Comparison of ENCODE assay signal across 8 cellular contexts in the genomic region with DNA sequence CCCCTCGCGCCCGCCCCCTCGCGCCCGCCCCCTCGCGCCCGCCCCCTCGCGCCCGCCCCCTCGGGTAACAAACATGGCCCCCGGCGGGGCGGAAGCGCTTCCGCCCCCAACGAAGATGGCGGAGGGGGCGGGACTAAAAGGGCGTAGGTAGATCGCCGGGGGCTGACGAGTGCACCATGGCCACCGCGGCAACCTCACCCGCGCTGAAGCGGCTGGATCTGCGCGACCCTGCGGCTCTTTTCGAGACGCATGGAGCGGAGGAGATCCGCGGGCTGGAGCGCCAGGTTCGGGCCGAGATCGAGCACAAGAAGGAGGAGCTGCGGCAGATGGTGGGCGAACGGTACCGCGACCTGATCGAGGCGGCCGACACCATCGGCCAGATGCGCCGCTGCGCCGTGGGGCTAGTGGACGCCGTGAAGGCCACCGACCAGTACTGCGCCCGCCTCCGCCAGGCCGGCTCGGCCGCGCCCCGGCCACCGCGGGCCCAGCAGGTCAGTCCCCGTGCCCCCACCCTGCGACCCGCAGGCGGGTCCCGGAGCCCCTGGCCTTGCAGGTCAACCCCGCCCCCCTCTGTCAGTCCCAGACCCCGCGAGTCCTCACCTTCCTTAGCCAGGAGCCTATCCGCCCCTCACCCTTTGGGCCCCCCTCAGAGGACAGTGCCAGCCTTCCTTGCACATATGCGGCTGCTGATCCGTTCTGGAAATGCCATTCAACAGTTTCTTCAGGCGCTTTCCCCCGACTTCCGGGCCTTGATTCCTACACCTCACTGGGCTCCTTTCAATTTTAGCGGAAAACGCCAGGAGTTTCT. TPM values are rescaled to one million over a fixed set of nuclear protein-coding genes. Genes with fewer than 3 reads are reported as not detected.
DNase-seq lines count a peak whose midpoint lies in the region; ATAC-seq and TF ChIP-seq lines count a peak whose summit lies in the region.

A gene with protein sequence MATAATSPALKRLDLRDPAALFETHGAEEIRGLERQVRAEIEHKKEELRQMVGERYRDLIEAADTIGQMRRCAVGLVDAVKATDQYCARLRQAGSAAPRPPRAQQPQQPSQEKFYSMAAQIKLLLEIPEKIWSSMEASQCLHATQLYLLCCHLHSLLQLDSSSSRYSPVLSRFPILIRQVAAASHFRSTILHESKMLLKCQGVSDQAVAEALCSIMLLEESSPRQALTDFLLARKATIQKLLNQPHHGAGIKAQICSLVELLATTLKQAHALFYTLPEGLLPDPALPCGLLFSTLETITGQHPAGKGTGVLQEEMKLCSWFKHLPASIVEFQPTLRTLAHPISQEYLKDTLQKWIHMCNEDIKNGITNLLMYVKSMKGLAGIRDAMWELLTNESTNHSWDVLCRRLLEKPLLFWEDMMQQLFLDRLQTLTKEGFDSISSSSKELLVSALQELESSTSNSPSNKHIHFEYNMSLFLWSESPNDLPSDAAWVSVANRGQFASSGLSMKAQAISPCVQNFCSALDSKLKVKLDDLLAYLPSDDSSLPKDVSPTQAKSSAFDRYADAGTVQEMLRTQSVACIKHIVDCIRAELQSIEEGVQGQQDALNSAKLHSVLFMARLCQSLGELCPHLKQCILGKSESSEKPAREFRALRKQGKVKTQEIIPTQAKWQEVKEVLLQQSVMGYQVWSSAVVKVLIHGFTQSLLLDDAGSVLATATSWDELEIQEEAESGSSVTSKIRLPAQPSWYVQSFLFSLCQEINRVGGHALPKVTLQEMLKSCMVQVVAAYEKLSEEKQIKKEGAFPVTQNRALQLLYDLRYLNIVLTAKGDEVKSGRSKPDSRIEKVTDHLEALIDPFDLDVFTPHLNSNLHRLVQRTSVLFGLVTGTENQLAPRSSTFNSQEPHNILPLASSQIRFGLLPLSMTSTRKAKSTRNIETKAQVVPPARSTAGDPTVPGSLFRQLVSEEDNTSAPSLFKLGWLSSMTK (plus strand): TSS at position 162 of the 808 bp plus-strand sequence. CDS start 15 bp downstream, at position 177.

- H3K36me3 Mint-ChIP-seq in GM23338 (ENCODE audit: low read depth) (peaks cover 29% of the 10 kb centered on the region), neural progenitor cell (peaks cover 22% of the 10 kb centered on the region)

- peak; percentile 95 for DNase-seq in GM23338 (ENCODE audit: low spot score)
- peak; percentile 87 for DNase-seq in M059J (ENCODE audit: low read depth)
- DNase-seq in SIG-M5 treated with dmso at 0.1 percent for 504 hours (lab: John Stamatoyannopoulos, UW; ENCODE audit: unreplicated experiment): peak; percentile 86
- DNase-seq in activated gamma-delta T cell (lab: John Stamatoyannopoulos, UW): peak; percentile 65
- peak; percentile 91 for DNase-seq in fibroblast of villous mesenchyme (ENCODE audit: low read depth)
- peak; percentile 96 for DNase-seq in neural progenitor cell (ENCODE audit: low spot score)
- peak; percentile 91 for DNase-seq in stomach

- H3K27ac Mint-ChIP-seq in GM23338 (peak within 1 kb of the TSS; percentile 99), neural progenitor cell (peak within 1 kb of the TSS; percentile 96)

- H3K9me2 ChIP-seq in DOHH2 (replicated peaks; ENCODE audit: control insufficient read depth, low read length) (no peaks in the 10 kb centered on the region), GM23338 (ENCODE audit: insufficient read depth) (no peaks in the 10 kb centered on the region)

- no peaks in the 10 kb centered on the region for H3K27me3 ChIP-seq in DOHH2 (ENCODE audit: control insufficient read depth, low read length)
- no peaks in the 10 kb centered on the region for H3K27me3 ChIP-seq in GM23338 (ENCODE audit: insufficient read depth)
- no peaks in the 10 kb centered on the region for H3K27me3 ChIP-seq in neural progenitor cell
- H3K27me3 ChIP-seq in stomach: no peaks in the 10 kb centered on the region

- WGBS in stomach, 5 donors: 0 to 1% (median 1%) methylated on average over 14 to 78 of the region's 84 CpGs

- no peak for TF ChIP-seq EP300 in stomach (IDR thresholded peaks at IDR 0.05)

- peak; percentile 60 for ATAC-seq in GM23338

- peak within 1 kb of the TSS; percentile 64 for H3K9ac ChIP-seq in neural progenitor cell

- H3K4me3 Mint-ChIP-seq in GM23338 (peak within 1 kb of the TSS; percentile 99), neural progenitor cell (peak within 1 kb of the TSS; percentile 98)

- no peaks in the 10 kb centered on the region for H3F3A ChIP-seq in DOHH2 (ENCODE audit: control insufficient read depth, insufficient read depth)
- 0 out of 2 replicates have a peak, but pooled peaks cover 4% of the 10 kb centered on the region for H3F3A ChIP-seq in GM23338 (replicated peaks; ENCODE audit: low read depth)
- H3F3A ChIP-seq in neural progenitor cell (ENCODE audit: low read depth): peaks cover 24% of the 10 kb centered on the region

- H3K79me2 ChIP-seq in DOHH2 (ENCODE audit: control insufficient read depth, low read length) (peaks cover 51% of the 10 kb centered on the region), GM23338 (replicated peaks; ENCODE audit: insufficient read depth) (peaks cover 10% of the 10 kb centered on the region), neural progenitor cell (ENCODE audit: low read depth) (peaks cover 22% of the 10 kb centered on the region)

- H3K4me1 Mint-ChIP-seq in GM23338: peaks cover 24% of the 10 kb centered on the region
- H3K4me1 Mint-ChIP-seq in neural progenitor cell: peaks cover 20% of the 10 kb centered on the region

- peaks cover 36% of the 10 kb centered on the region for H3K36me3 ChIP-seq in DOHH2 (ENCODE audit: control insufficient read depth, low read length)
- peaks cover 10% of the 10 kb centered on the region; the same call in 1 of the 2 replicates for H3K36me3 ChIP-seq in GM23338 (ENCODE audit: insufficient read depth)
- peaks cover 6% of the 10 kb centered on the region for H3K36me3 ChIP-seq in neural progenitor cell
- H3K36me3 ChIP-seq in stomach: peaks cover 16 to 21% (median 19%) of the 10 kb centered on the region in 4 donors

- intact Hi-C loops in stomach (cut with DNase I; ENCODE audit: low total_unique reads): no loop called here

- H3K9me3 Mint-ChIP-seq in GM23338 (no peaks in the 10 kb centered on the region; the same call in 2 of the 3 replicates), neural progenitor cell (no peaks in the 10 kb centered on the region)

- H3K27me3 Mint-ChIP-seq in GM23338 (ENCODE audit: insufficient read depth, low read depth, poor library complexity) (peaks cover 16% of the 10 kb centered on the region), neural progenitor cell (ENCODE audit: insufficient read depth, low read depth) (peaks cover 17% of the 10 kb centered on the region)

- TF ChIP-seq POLR2A in stomach (IDR thresholded peaks at IDR 0.05): no peak

- H4K20me1 ChIP-seq in DOHH2 (ENCODE audit: control insufficient read depth, insufficient read depth, low read depth, low read length) (no peaks in the 10 kb centered on the region), GM23338 (replicated peaks; ENCODE audit: insufficient read depth) (peaks cover 14% of the 10 kb centered on the region), neural progenitor cell (ENCODE audit: low read depth) (peaks cover 16% of the 10 kb centered on the region)

- H2AFZ ChIP-seq in GM23338 (peak within 1 kb of the TSS; percentile 94; the same call in 1 of the 2 replicates), neural progenitor cell (replicated peaks) (peak within 1 kb of the TSS; percentile 85)

- H3K9me3 ChIP-seq in DOHH2 (ENCODE audit: control insufficient read depth, insufficient read depth, low read length): no peaks in the 10 kb centered on the region
- no peaks in the 10 kb centered on the region for H3K9me3 ChIP-seq in neural progenitor cell (ENCODE audit: low read depth)
- no peaks in the 10 kb centered on the region for H3K9me3 ChIP-seq in stomach

- H3K27ac ChIP-seq in DOHH2 (ENCODE audit: low read depth, low read length) (peak within 1 kb of the TSS; percentile 69), GM23338 (ENCODE audit: low read depth) (peak within 1 kb of the TSS; percentile 92), neural progenitor cell (peak within 1 kb of the TSS; percentile 88), stomach (peak within 1 kb of the TSS; percentile 88 to 96 (median 93))

- peak within 1 kb of the TSS; percentile 79 for H3K4me3 ChIP-seq in DOHH2 (ENCODE audit: low read length)
- H3K4me3 ChIP-seq in GM23338: peak within 1 kb of the TSS; percentile 90
- H3K4me3 ChIP-seq in fibroblast of villous mesenchyme (ENCODE audit: low read depth, low read length): peak within 1 kb of the TSS; percentile 94
- peak within 1 kb of the TSS; percentile 64 for H3K4me3 ChIP-seq in neural progenitor cell
- peak within 1 kb of the TSS; percentile 89 to 99 (median 93) for H3K4me3 ChIP-seq in stomach

- H3K4me1 ChIP-seq in DOHH2 (ENCODE audit: control insufficient read depth, low read length) (peaks cover 17% of the 10 kb centered on the region), GM23338 (ENCODE audit: insufficient read depth) (peaks cover 5% of the 10 kb centered on the region), neural progenitor cell (no peaks in the 10 kb centered on the region), stomach (peaks cover 9 to 42% (median 30%) of the 10 kb centered on the region in 4 donors)

- TF ChIP-seq CTCF in DOHH2 (IDR thresholded peaks at IDR 0.05; ENCODE audit: low read depth, low read length, poor library complexity, severe bottlenecking) (no peak), GM23338 (conservative IDR thresholded peaks at IDR 0.05; ENCODE audit: low read depth in 2 of 2) (no peak), fibroblast of villous mesenchyme (IDR thresholded peaks at IDR 0.05; ENCODE audit: insufficient read depth, low read depth, low read length) (no peak), neural progenitor cell (IDR thresholded peaks at IDR 0.05) (peak; percentile 4), stomach (IDR thresholded peaks at IDR 0.05) (no peak)

- H3K4me2 ChIP-seq in DOHH2 (ENCODE audit: low read length) (peak within 1 kb of the TSS; percentile 96), GM23338 (peak within 1 kb of the TSS; percentile 95), neural progenitor cell (peak within 1 kb of the TSS; percentile 89)

TF ChIP-seq in GM23338, 12 proteins besides CTCF, POLR2A, EP300 and RAD21 (continues in another document):
- TF ChIP-seq POLR2AphosphoS5 (IDR thresholded peaks at IDR 0.05; ENCODE audit: low read depth) (peak; percentile 77), CREB1 (CRISPR knock-in tag; IDR thresholded peaks at IDR 0.05; ENCODE audit: low read depth) (peak; percentile 50; the same call in 1 of the 2 replicates)

RNA-seq across cellular contexts. Expression of the gene that starts here (rescaled TPM):
- total RNA-seq in GM23338 (2014; rRNA removed; shearing (Covaris generic)): 11.9 and 15.0 TPM in 2 replicates
- polyA plus RNA-seq in GM23338 (2016; fragmentation: Nextera tagmentation; extraction: Ambion mirVana): 25.5 and 26.1 TPM in 2 replicates
- 21.6 and 22.4 TPM in 2 replicates for total RNA-seq in M059J (2014; rRNA removed; shearing (Covaris generic))
- total RNA-seq in fibroblast of villous mesenchyme: 25.9 and 26.7 TPM in 2 replicates
- 11.7 and 22.9 TPM in 2 replicates for total RNA-seq in neural progenitor cell (ENCODE audit: low replicate concordance)
- total RNA-seq in stomach: 10 to 100 TPM; 13.4 to 68.9 (median 25.9) TPM
- 10 to 100 TPM; 11.6 to 18.0 (median 15.4) TPM for polyA plus RNA-seq in stomach

Comparison
In these comparisons a context has a peak if more than half of its experiments do, and no peak if none do; other contexts are left out.
1. Peak in every context shown above with its lines: DNase-seq, ATAC-seq, H3K4me3 ChIP-seq and H3K27ac ChIP-seq.